22 cellular contexts compared by ENCODE assay signal in genomic region chr11:127609025-127609788, GRCh38.
"Had no signal": no experiment of that assay in that cellular context is flagged by ENCODE, and none has a peak within 500 bp of the region (broad histone marks: within the 10 kb centered on the region; RNA-seq: fewer than 3 reads in every experiment).

No MANE protein-coding gene starts in this region.

- ATAC-seq: activated naive CD8-positive, alpha-beta T cell treated with anti-CD3 and anti-CD28 coated beads, Interleukin-2, amount 50 U/mL, for 24 hours; activated T-cell treated with anti-CD3 and anti-CD28 coated beads, Interleukin-2, amount 50 U/mL, for 72 hours; foreskin keratinocyte; left ventricle myocardium superior had no signal

- H3K4me3 Mint-ChIP-seq: activated naive CD4-positive, alpha-beta T cell treated with anti-CD3 and anti-CD28 coated beads for 36 hours; activated naive CD8-positive, alpha-beta T cell treated with anti-CD3 and anti-CD28 coated beads, Interleukin-2, amount 50 U/mL, for 24 hours; activated T-cell treated with anti-CD3 and anti-CD28 coated beads, Interleukin-2, amount 50 U/mL, for 72 hours; T-helper 1 cell treated with Interleukin-12 subunit alpha and Interleukin-12 subunit beta and Interleukin-4 antibody, amounts not matched to agents 30 μg/mL and 1 μg/mL, for 36 hours had no signal

- H3K9me3 ChIP-seq: prostate gland, spleen, thoracic aorta, upper lobe of left lung had no signal

- DNase-seq: activated CD4-positive, alpha-beta T cell treated with anti-CD3 and anti-CD28 coated beads for 4 hours; activated CD4-positive, alpha-beta T cell treated with anti-CD3 and anti-CD28 coated beads, Interleukin-2, amount 50 U/mL, for 48 hours; activated CD4-positive, CD25-positive, alpha-beta regulatory T cell; activated CD8-positive, alpha-beta memory T cell treated with anti-CD3 and anti-CD28 coated beads, Interleukin-2, amount 50 U/mL, for 48 hours; activated effector memory CD4-positive, alpha-beta T cell treated with Interleukin-2 at 50 U/mL for 16 hours; activated naive CD4-positive, alpha-beta T cell treated with anti-CD3 and anti-CD28 coated beads for 36 hours; activated naive CD8-positive, alpha-beta T cell treated with anti-CD3 and anti-CD28 coated beads, Interleukin-2, amount 50 U/mL, for 24 hours; activated T-cell treated with anti-CD3 and anti-CD28 coated beads, Interleukin-2, amount 50 U/mL, for 72 hours; cerebellar nuclear complex; erythroblast; foreskin keratinocyte; left ventricle myocardium superior; spleen; stimulated activated CD4-positive, alpha-beta T cell treated with anti-CD3 and anti-CD28 coated beads, Interleukin-4, amount 100 ng/mL, for 24 hours; stimulated activated naive CD4-positive, alpha-beta T cell treated with Interleukin-2 at 50 U/mL for 16 hours; T1000; upper lobe of left lung had no signal

- H3K9me3 Mint-ChIP-seq: activated naive CD4-positive, alpha-beta T cell treated with anti-CD3 and anti-CD28 coated beads for 36 hours; activated naive CD8-positive, alpha-beta T cell treated with anti-CD3 and anti-CD28 coated beads, Interleukin-2, amount 50 U/mL, for 24 hours; activated T-cell treated with anti-CD3 and anti-CD28 coated beads, Interleukin-2, amount 50 U/mL, for 72 hours; T-helper 1 cell treated with Interleukin-12 subunit alpha and Interleukin-12 subunit beta and Interleukin-4 antibody, amounts not matched to agents 30 μg/mL and 1 μg/mL, for 36 hours had no signal

- H3K27ac ChIP-seq: coronary artery, foreskin keratinocyte, prostate gland, spleen, thoracic aorta, upper lobe of left lung had no signal

- H3K4me3 ChIP-seq: coronary artery, prostate gland, spleen, thoracic aorta, upper lobe of left lung had no signal

- H3K27me3 ChIP-seq: foreskin keratinocyte, spleen, upper lobe of left lung had no signal

- H3K4me1 Mint-ChIP-seq: activated naive CD8-positive, alpha-beta T cell treated with anti-CD3 and anti-CD28 coated beads, Interleukin-2, amount 50 U/mL, for 24 hours had no signal

- FAIRE-seq: endometrium had no signal

- H3K36me3 ChIP-seq: prostate gland, spleen, thoracic aorta, upper lobe of left lung had no signal

- H3K27me3 Mint-ChIP-seq: activated naive CD8-positive, alpha-beta T cell treated with anti-CD3 and anti-CD28 coated beads, Interleukin-2, amount 50 U/mL, for 24 hours had no signal

- H3K4me1 ChIP-seq: foreskin keratinocyte, prostate gland, spleen, upper lobe of left lung had no signal

- H3K27ac Mint-ChIP-seq: activated naive CD4-positive, alpha-beta T cell treated with anti-CD3 and anti-CD28 coated beads for 36 hours; activated naive CD8-positive, alpha-beta T cell treated with anti-CD3 and anti-CD28 coated beads, Interleukin-2, amount 50 U/mL, for 24 hours; activated T-cell treated with anti-CD3 and anti-CD28 coated beads, Interleukin-2, amount 50 U/mL, for 72 hours; T-helper 1 cell treated with Interleukin-12 subunit alpha and Interleukin-12 subunit beta and Interleukin-4 antibody, amounts not matched to agents 30 μg/mL and 1 μg/mL, for 36 hours had no signal
